Comparison of ENCODE assay signal across 1 cellular context in genomic region chr11:79045811-79046304, GRCh38.
TF ChIP-seq lines count a peak whose summit lies in the region.

No MANE protein-coding gene starts in this region.

TF ChIP-seq in IMR-90, 13 proteins besides CTCF, POLR2A, EP300 and RAD21 (continued from another document):
- TF ChIP-seq FOS (IDR thresholded peaks at IDR 0.05; ENCODE audit: low read depth, low read length) (no peak), BHLHE40 (IDR thresholded peaks at IDR 0.05; ENCODE audit: low read depth, low read length) (no peak; the same call in 1 of the 2 replicates), SMC3 (IDR thresholded peaks at IDR 0.05; ENCODE audit: low read depth, low read length) (no peak), MXI1 (IDR thresholded peaks at IDR 0.05; ENCODE audit: borderline replicate concordance, low read depth, low read length) (no peak), CEBPB (IDR thresholded peaks at IDR 0.05; ENCODE audit: low read depth, low read length) (no peak), CHD1 (IDR thresholded peaks at IDR 0.05; ENCODE audit: low read depth, low read length) (no peak)
